8 cellular contexts compared by ENCODE assay signal in the genomic region with DNA sequence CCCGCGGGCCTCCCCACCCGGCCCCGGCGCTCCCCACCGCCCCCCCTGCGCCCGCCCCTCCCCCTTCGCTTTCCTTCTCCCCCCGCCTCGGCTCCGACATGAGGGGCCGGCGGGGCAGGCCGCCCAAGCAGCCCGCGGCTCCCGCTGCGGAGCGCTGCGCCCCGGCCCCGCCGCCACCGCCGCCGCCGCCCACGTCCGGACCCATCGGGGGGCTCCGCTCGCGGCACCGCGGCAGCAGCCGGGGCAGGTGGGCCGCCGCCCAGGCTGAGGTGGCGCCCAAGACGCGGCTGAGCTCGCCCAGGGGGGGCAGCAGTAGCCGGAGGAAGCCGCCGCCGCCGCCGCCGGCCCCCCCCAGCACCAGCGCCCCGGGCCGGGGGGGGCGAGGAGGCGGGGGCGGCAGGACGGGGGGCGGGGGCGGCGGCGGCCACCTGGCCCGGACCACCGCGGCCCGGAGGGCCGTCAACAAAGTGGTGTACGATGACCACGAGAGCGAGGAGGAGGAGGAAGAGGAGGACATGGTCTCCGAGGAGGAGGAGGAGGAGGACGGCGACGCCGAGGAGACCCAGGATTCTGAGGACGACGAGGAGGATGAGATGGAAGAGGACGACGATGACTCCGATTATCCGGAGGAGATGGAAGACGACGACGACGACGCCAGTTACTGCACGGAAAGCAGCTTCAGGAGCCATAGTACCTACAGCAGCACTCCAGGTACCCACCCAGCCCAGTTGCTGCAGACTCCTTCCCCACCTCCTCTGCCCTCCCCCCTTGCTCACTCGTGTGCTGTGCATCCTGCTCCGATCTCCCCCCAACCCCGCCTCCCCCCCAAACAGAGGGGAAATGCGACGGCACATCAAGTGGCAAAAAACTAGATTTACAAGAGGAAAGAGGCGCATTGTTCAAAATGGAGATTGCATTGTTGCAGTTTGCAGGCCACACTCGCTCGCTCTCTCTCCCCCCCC. TPM values are rescaled to one million over a fixed set of nuclear protein-coding genes. Genes with fewer than 3 reads are reported as not detected.
A peak's percentile ranks its signal among the peaks of the same experiment; 100 is the strongest.
DNase-seq lines count a peak whose midpoint lies in the region; ATAC-seq and TF ChIP-seq lines count a peak whose summit lies in the region.
"Not testable (repeated sequence)": the region's sequence is repeated elsewhere in the genome, so short reads cannot be mapped to it uniquely, and the experiment has no call there.

No MANE protein-coding gene starts in this region.

- peaks cover 14% of the 10 kb centered on the region for H3K27me3 Mint-ChIP-seq in activated T-helper 1 cell treated with anti-CD3 and anti-CD28 coated beads, Interleukin-12 subunit alpha, Interleukin-12 subunit beta, Interleukin-2, Interleukin-4 antibody, amounts not matched to agents 30 ng/mL and 10 ng/mL and 1 ng/mL, durations not matched to agents 14 hours and 24 hours and 36 hours (ENCODE audit: insufficient read depth)

- H3K36me3 Mint-ChIP-seq in activated T-helper 1 cell treated with anti-CD3 and anti-CD28 coated beads, Interleukin-12 subunit alpha, Interleukin-12 subunit beta, Interleukin-2, Interleukin-4 antibody, amounts not matched to agents 30 ng/mL and 10 ng/mL and 1 ng/mL, durations not matched to agents 14 hours and 24 hours and 36 hours (ENCODE audit: low read depth) = peaks cover 15% of the 10 kb centered on the region

- DNase-seq in COLO668 (lab: John Stamatoyannopoulos, UW; ENCODE audit: unreplicated experiment) = peak; percentile 23
- DNase-seq in HT1080 (ENCODE audit: low read depth) = peak; percentile 49
- not testable (repeated sequence) for DNase-seq in RWPE1 (ENCODE audit: low spot score)
- DNase-seq in activated T-helper 1 cell treated with anti-CD3 and anti-CD28 coated beads, Interleukin-12 subunit alpha, Interleukin-12 subunit beta, Interleukin-2, Interleukin-4 antibody, amounts not matched to agents 30 ng/mL and 10 ng/mL and 1 ng/mL, durations not matched to agents 14 hours and 24 hours and 36 hours (ENCODE audit: low spot score) = peak; percentile 34
- DNase-seq in mucosa of gallbladder (ENCODE audit: low spot score) = peak; percentile 23
- peak; percentile 26 for DNase-seq in stimulated activated CD8-positive, alpha-beta memory T cell treated with anti-CD3 and anti-CD28 coated beads, Interleukin-15, amount 100 ng/mL, for 24 hours (ENCODE audit: low read depth)

- peak; percentile 31 for ATAC-seq in GM21515 (IDR thresholded peaks at IDR 0.05; ENCODE audit: unreplicated experiment)
- ATAC-seq in esophagus mucosa = peak; percentile 15

- not testable (repeated sequence) for H3K9me3 Mint-ChIP-seq in activated T-helper 1 cell treated with anti-CD3 and anti-CD28 coated beads, Interleukin-12 subunit alpha, Interleukin-12 subunit beta, Interleukin-2, Interleukin-4 antibody, amounts not matched to agents 30 ng/mL and 10 ng/mL and 1 ng/mL, durations not matched to agents 14 hours and 24 hours and 36 hours

- not testable (repeated sequence) for TF ChIP-seq CTCF in RWPE1 (conservative IDR thresholded peaks at IDR 0.05; ENCODE audit: low read depth)

- peak overlapping the region; percentile 88 for H3K27ac ChIP-seq in RWPE1

- POLR2A ChIA-PET in RWPE1 (lab: Yijun Ruan, JAX; ENCODE audit: low non-redundant PET) = not testable (repeated sequence)

- intact Hi-C loops in activated T-helper 1 cell treated with anti-CD3 and anti-CD28 coated beads, Interleukin-12 subunit alpha, Interleukin-12 subunit beta, Interleukin-2, Interleukin-4 antibody, amounts not matched to agents 30 ng/mL and 10 ng/mL and 1 ng/mL, durations not matched to agents 14 hours and 24 hours and 36 hours (cut with micrococcal nuclease) = loop anchor here (2.0 to 10.0 kb wide), 8 partner anchors 41 to 686 kb away; a partner anchor contains a TSS

- CTCF ChIA-PET in RWPE1 (lab: Yijun Ruan, JAX) = interaction anchor here (0.5 to 0.6 kb wide), 2 partner anchors 10 to 81 kb away, joined by 3 to 4 read pairs; no protein-coding TSS in a partner anchor

- H3K4me1 Mint-ChIP-seq in activated T-helper 1 cell treated with anti-CD3 and anti-CD28 coated beads, Interleukin-12 subunit alpha, Interleukin-12 subunit beta, Interleukin-2, Interleukin-4 antibody, amounts not matched to agents 30 ng/mL and 10 ng/mL and 1 ng/mL, durations not matched to agents 14 hours and 24 hours and 36 hours (ENCODE audit: low read depth) = peaks cover 48% of the 10 kb centered on the region

- peak overlapping the region; percentile 99 for H3K27ac Mint-ChIP-seq in activated T-helper 1 cell treated with anti-CD3 and anti-CD28 coated beads, Interleukin-12 subunit alpha, Interleukin-12 subunit beta, Interleukin-2, Interleukin-4 antibody, amounts not matched to agents 30 ng/mL and 10 ng/mL and 1 ng/mL, durations not matched to agents 14 hours and 24 hours and 36 hours

- H3K4me3 Mint-ChIP-seq in activated T-helper 1 cell treated with anti-CD3 and anti-CD28 coated beads, Interleukin-12 subunit alpha, Interleukin-12 subunit beta, Interleukin-2, Interleukin-4 antibody, amounts not matched to agents 30 ng/mL and 10 ng/mL and 1 ng/mL, durations not matched to agents 14 hours and 24 hours and 36 hours = peak overlapping the region; percentile 95

RNA-seq across cellular contexts. Expression of a gene that starts 0.6 kb away (rescaled TPM):
- total RNA-seq in HT1080 (2014; rRNA removed; shearing (Covaris generic)) = 19.5 and 30.2 TPM in 2 replicates
- 19.6 and 23.1 TPM in 2 replicates for polyA plus RNA-seq in HT1080 (2015; cell fraction: cytosol; rRNA removed)
- polyA plus RNA-seq in HT1080 (2015; cell fraction: nucleus; rRNA removed) = 49.7 and 50.1 TPM in 2 replicates
- total RNA-seq in activated T-helper 1 cell treated with anti-CD3 and anti-CD28 coated beads, Interleukin-12 subunit alpha, Interleukin-12 subunit beta, Interleukin-2, Interleukin-4 antibody, amounts not matched to agents 30 ng/mL and 10 ng/mL and 1 ng/mL, durations not matched to agents 14 hours and 24 hours and 36 hours = 76.6 and 78.4 TPM in 2 replicates
- total RNA-seq in esophagus mucosa (47.8 TPM), mucosa of gallbladder (107 TPM)
